In the genomic region with DNA sequence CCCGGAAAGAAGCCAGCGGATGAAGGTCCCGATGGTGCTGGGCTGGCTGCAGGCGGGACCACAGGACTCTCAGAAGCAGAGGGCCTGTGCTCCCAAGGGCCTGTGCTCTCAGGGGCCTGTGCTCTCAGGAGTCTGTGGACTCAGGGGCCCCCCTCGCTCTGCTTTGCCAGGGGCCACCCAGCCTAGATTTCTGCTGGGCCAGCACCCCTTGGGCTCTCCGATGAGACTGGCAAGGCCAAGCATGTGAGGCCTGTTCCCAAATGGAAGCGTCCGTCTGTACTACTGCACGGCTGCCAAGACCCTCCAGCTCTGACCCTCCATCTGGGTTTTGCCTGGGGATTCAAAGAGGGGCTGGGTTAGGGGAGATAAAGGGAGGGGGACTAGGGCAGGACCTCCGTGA, we compare ENCODE assay signal across 1 cellular context.
TF ChIP-seq lines count a peak whose summit lies in the region.

No MANE protein-coding gene starts in this region.

TF ChIP-seq in GM23338, 12 proteins besides CTCF, POLR2A, EP300 and RAD21 (continued from another document):
- TF ChIP-seq, protein P1, sequence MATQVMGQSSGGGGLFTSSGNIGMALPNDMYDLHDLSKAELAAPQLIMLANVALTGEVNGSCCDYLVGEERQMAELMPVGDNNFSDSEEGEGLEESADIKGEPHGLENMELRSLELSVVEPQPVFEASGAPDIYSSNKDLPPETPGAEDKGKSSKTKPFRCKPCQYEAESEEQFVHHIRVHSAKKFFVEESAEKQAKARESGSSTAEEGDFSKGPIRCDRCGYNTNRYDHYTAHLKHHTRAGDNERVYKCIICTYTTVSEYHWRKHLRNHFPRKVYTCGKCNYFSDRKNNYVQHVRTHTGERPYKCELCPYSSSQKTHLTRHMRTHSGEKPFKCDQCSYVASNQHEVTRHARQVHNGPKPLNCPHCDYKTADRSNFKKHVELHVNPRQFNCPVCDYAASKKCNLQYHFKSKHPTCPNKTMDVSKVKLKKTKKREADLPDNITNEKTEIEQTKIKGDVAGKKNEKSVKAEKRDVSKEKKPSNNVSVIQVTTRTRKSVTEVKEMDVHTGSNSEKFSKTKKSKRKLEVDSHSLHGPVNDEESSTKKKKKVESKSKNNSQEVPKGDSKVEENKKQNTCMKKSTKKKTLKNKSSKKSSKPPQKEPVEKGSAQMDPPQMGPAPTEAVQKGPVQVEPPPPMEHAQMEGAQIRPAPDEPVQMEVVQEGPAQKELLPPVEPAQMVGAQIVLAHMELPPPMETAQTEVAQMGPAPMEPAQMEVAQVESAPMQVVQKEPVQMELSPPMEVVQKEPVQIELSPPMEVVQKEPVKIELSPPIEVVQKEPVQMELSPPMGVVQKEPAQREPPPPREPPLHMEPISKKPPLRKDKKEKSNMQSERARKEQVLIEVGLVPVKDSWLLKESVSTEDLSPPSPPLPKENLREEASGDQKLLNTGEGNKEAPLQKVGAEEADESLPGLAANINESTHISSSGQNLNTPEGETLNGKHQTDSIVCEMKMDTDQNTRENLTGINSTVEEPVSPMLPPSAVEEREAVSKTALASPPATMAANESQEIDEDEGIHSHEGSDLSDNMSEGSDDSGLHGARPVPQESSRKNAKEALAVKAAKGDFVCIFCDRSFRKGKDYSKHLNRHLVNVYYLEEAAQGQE (IDR thresholded peaks at IDR 0.05; ENCODE audit: unreplicated experiment): no peak
- no peak for TF ChIP-seq POLR2AphosphoS5 (IDR thresholded peaks at IDR 0.05; ENCODE audit: low read depth)
TF ChIP-seq in GM23338: peak in this region for 0.
